Comparison of ENCODE assay signal across 12 cellular contexts in the genomic region with DNA sequence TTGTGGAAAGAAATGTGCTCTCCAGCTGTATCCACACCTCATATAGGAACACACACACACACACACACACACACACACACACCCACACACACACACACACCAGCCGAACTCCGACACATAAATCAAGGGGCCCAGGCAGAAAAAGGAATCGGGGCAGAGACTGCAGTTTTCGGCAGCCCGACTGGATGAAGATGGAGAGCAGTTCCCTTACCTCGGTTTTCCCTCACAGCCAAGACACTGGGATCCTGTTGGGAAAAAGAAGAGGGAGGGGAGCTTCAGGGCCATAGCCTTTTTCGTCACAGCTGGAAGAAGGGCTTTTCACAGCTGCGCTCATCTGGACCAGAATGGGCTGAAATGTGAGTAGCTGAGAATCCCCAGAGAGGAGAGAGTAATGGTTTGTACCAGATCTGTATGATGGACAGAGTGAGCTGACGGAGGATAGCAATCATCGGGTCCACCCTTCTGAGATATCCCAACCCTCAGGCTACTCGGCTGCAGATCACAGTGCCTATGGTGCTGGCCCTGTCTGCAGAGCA. TPM values are rescaled to one million over a fixed set of nuclear protein-coding genes. Genes with fewer than 3 reads are reported as not detected.
DNase-seq lines count a peak whose midpoint lies in the region; ATAC-seq and TF ChIP-seq lines count a peak whose summit lies in the region.
"Had no signal": no experiment of that assay in that cellular context is flagged by ENCODE, and none has a peak within 500 bp of the region (broad histone marks: within the 10 kb centered on the region; RNA-seq: fewer than 3 reads in every experiment).

No MANE protein-coding gene starts in this region.

- H3F3A ChIP-seq in neural progenitor cell (ENCODE audit: low read depth) = peaks cover 51% of the 10 kb centered on the region

- H3K4me3 Mint-ChIP-seq in activated naive CD4-positive, alpha-beta T cell treated with anti-CD3 and anti-CD28 coated beads, Interleukin-2, amount 50 U/mL, for 24 hours = no peak overlapping the region
- peak overlapping the region; percentile 77 for H3K4me3 Mint-ChIP-seq in neural progenitor cell
- H3K4me3 Mint-ChIP-seq: stimulated activated naive CD8-positive, alpha-beta T cell treated with anti-CD3 and anti-CD28 coated beads, Interleukin-15, Interleukin-2, amounts not matched to agents 100 ng/mL and 50 ng/mL, for 24 hours had no signal

- no peaks in the 10 kb centered on the region for H3K79me2 ChIP-seq in neural progenitor cell (ENCODE audit: low read depth)

- H3K4me2 ChIP-seq in neural progenitor cell = peak overlapping the region; percentile 56
- H3K4me2 ChIP-seq: SK-N-SH had no signal

- no peak for DNase-seq in activated naive CD4-positive, alpha-beta T cell treated with anti-CD3 and anti-CD28 coated beads, Interleukin-2, amount 50 U/mL, for 16 hours
- peak; percentile 7 to 42 for DNase-seq in foreskin fibroblast
- DNase-seq in neural progenitor cell (ENCODE audit: low spot score) = peak; percentile 57
- DNase-seq in medulla oblongata (ENCODE audit: extremely low spot score) = no peak
- DNase-seq in iPS-NIHi7 (ENCODE audit: extremely low spot score) = no peak
- no peak for DNase-seq in NCI-H187 treated with DMSO at 0.1 percent for 48 hours (lab: John Stamatoyannopoulos, UW)
- DNase-seq: 8988T, mucosa of descending colon, SK-N-SH had no signal

- H3K27ac ChIP-seq in neural progenitor cell = peak overlapping the region; percentile 77

- H3K27me3 ChIP-seq in neural progenitor cell = no peaks in the 10 kb centered on the region

- peaks cover 2% of the 10 kb centered on the region for H3K36me3 ChIP-seq in neural progenitor cell

- ATAC-seq in GM18519 (IDR thresholded peaks at IDR 0.05; ENCODE audit: low FRiP score, unreplicated experiment) = no peak
- ATAC-seq: mucosa of descending colon had no signal

- no peaks in the 10 kb centered on the region for H4K20me1 ChIP-seq in neural progenitor cell (ENCODE audit: low read depth)

- peak overlapping the region; percentile 41 for H3K27ac Mint-ChIP-seq in activated naive CD4-positive, alpha-beta T cell treated with anti-CD3 and anti-CD28 coated beads, Interleukin-2, amount 50 U/mL, for 24 hours
- H3K27ac Mint-ChIP-seq in neural progenitor cell = peak overlapping the region; percentile 99
- H3K27ac Mint-ChIP-seq: stimulated activated naive CD8-positive, alpha-beta T cell treated with anti-CD3 and anti-CD28 coated beads, Interleukin-15, Interleukin-2, amounts not matched to agents 100 ng/mL and 50 ng/mL, for 24 hours had no signal

- H3K36me3 Mint-ChIP-seq in activated naive CD4-positive, alpha-beta T cell treated with anti-CD3 and anti-CD28 coated beads, Interleukin-2, amount 50 U/mL, for 24 hours = peaks cover 12% of the 10 kb centered on the region
- peaks cover 46% of the 10 kb centered on the region for H3K36me3 Mint-ChIP-seq in neural progenitor cell

- H2AFZ ChIP-seq in neural progenitor cell (replicated peaks) = no peak overlapping the region

- H3K4me3 ChIP-seq in foreskin fibroblast (ENCODE audit: low read depth in 1 of 2, low read length in 2 of 2) (no peak overlapping the region), neural progenitor cell (no peak overlapping the region)
- H3K4me3 ChIP-seq: mucosa of descending colon had no signal

- TF ChIP-seq CTCF in foreskin fibroblast (IDR thresholded peaks at IDR 0.05; ENCODE audit: low read depth, low read length) (no peak), neural progenitor cell (IDR thresholded peaks at IDR 0.05) (no peak)

- no peaks in the 10 kb centered on the region for H3K27me3 Mint-ChIP-seq in activated naive CD4-positive, alpha-beta T cell treated with anti-CD3 and anti-CD28 coated beads, Interleukin-2, amount 50 U/mL, for 24 hours
- peaks cover 7% of the 10 kb centered on the region for H3K27me3 Mint-ChIP-seq in neural progenitor cell (ENCODE audit: insufficient read depth, low read depth)
- H3K27me3 Mint-ChIP-seq: stimulated activated naive CD8-positive, alpha-beta T cell treated with anti-CD3 and anti-CD28 coated beads, Interleukin-15, Interleukin-2, amounts not matched to agents 100 ng/mL and 50 ng/mL, for 24 hours had no signal

- no peak overlapping the region for H3K9ac ChIP-seq in neural progenitor cell
- H3K9ac ChIP-seq: SK-N-SH had no signal

- peaks cover 53% of the 10 kb centered on the region for H3K4me1 ChIP-seq in neural progenitor cell

- peaks cover 27% of the 10 kb centered on the region for H3K4me1 Mint-ChIP-seq in activated naive CD4-positive, alpha-beta T cell treated with anti-CD3 and anti-CD28 coated beads, Interleukin-2, amount 50 U/mL, for 24 hours
- peaks cover 63% of the 10 kb centered on the region for H3K4me1 Mint-ChIP-seq in neural progenitor cell

- H3K9me3 ChIP-seq in neural progenitor cell (ENCODE audit: low read depth) = no peaks in the 10 kb centered on the region
- H3K9me3 ChIP-seq: mucosa of descending colon, SK-N-SH had no signal

- H3K9me3 Mint-ChIP-seq in activated naive CD4-positive, alpha-beta T cell treated with anti-CD3 and anti-CD28 coated beads, Interleukin-2, amount 50 U/mL, for 24 hours = no peaks in the 10 kb centered on the region
- no peaks in the 10 kb centered on the region for H3K9me3 Mint-ChIP-seq in neural progenitor cell
- H3K9me3 Mint-ChIP-seq: stimulated activated naive CD8-positive, alpha-beta T cell treated with anti-CD3 and anti-CD28 coated beads, Interleukin-15, Interleukin-2, amounts not matched to agents 100 ng/mL and 50 ng/mL, for 24 hours had no signal

RNA-seq across cellular contexts. Expression of gene PIK3C2B, which starts 37.7 kb away (rescaled TPM):
- total RNA-seq in neural progenitor cell (ENCODE audit: low replicate concordance) = 20.7 and 27.4 TPM in 2 replicates

RNA-seq across cellular contexts. Expression of gene PPP1R15B, which starts 45.3 kb away (rescaled TPM):
- total RNA-seq in neural progenitor cell (ENCODE audit: low replicate concordance) = 25.0 and 32.7 TPM in 2 replicates

RNA-seq across cellular contexts. Expression of gene MDM4, which starts 59.3 kb away (rescaled TPM):
- total RNA-seq in neural progenitor cell (ENCODE audit: low replicate concordance) = 52.0 and 72.9 TPM in 2 replicates

Comparison
In these comparisons a context has a peak if more than half of its experiments do, and no peak if none do; other contexts are left out.
1. DNase-seq: peak in foreskin fibroblast (2 of 2) and neural progenitor cell (single experiment); none in activated naive CD4-positive, alpha-beta T cell treated with anti-CD3 and anti-CD28 coated beads, Interleukin-2, amount 50 U/mL, for 16 hours (single experiment), medulla oblongata (single experiment), iPS-NIHi7 (single experiment) and NCI-H187 treated with DMSO at 0.1 percent for 48 hours (single experiment).